In genomic region chr9:136849038-136849959, GRCh38 we compare ENCODE assay signal across 1 cellular context.
TF ChIP-seq lines count a peak whose summit lies in the region.

Gene PHPT1, plus strand, starts transcription at chr9:136849409. Its CDS starts 22 bp downstream, at chr9:136849431.

TF ChIP-seq in GM23338, 12 proteins besides CTCF, POLR2A, EP300 and RAD21 (continued from another document):
- TF ChIP-seq ZNF462 (CRISPR knock-in tag; IDR thresholded peaks at IDR 0.05), result no peak
- TF ChIP-seq POLR2AphosphoS5 (IDR thresholded peaks at IDR 0.05; ENCODE audit: low read depth), result peak; percentile 97
- TF ChIP-seq JUNB (IDR thresholded peaks at IDR 0.05; ENCODE audit: unreplicated experiment), result no peak
- no peak for TF ChIP-seq EZH2phosphoT487 (IDR thresholded peaks at IDR 0.05; ENCODE audit: unreplicated experiment)
